In genomic region chr19:48332662-48333466, GRCh38 we compare ENCODE assay signal across 8 cellular contexts. TPM values are rescaled to one million over a fixed set of nuclear protein-coding genes. Genes with fewer than 3 reads are reported as not detected.
DNase-seq lines count a peak whose midpoint lies in the region; ATAC-seq, FAIRE-seq and TF ChIP-seq lines count a peak whose summit lies in the region.

No MANE protein-coding gene starts in this region.

- TF ChIP-seq CTCF in Caco-2 (IDR thresholded peaks at IDR 0.05; ENCODE audit: insufficient read depth in 1 of 2, low read depth in 1 of 2, low read length in 1 of 2, severe bottlenecking in 1 of 2, unreplicated experiment in 1 of 2) (no peak), endothelial cell (IDR thresholded peaks at IDR 0.05; ENCODE audit: unreplicated experiment) (no peak)

- H3K36me3 ChIP-seq in Caco-2 (ENCODE audit: control insufficient read depth, insufficient read depth, low read length) = no peaks in the 10 kb centered on the region

- ATAC-seq in GM21381 (IDR thresholded peaks at IDR 0.05; ENCODE audit: unreplicated experiment) = peak; percentile 56

- H3K9me3 Mint-ChIP-seq in Caco-2 (ENCODE audit: unreplicated experiment) = no peaks in the 10 kb centered on the region
- H3K9me3 Mint-ChIP-seq in endothelial cell (ENCODE audit: unreplicated experiment) = no peaks in the 10 kb centered on the region

- no TSS peak for BruUV-seq in Caco-2 (replicated peaks; lab: Mats Ljungman, UMichigan)

- CTCF ChIA-PET in Caco-2 (lab: Charles Lee) = interaction anchor here (0.7 to 3.2 kb wide), 27 partner anchors 10 to 621 kb away, joined by 3 to 76 read pairs (median 5); partner anchors contain the start of genes GRIN2D, KDELR1, SYNGR4 and TMEM143

- H3K27me3 Mint-ChIP-seq in Caco-2 (ENCODE audit: insufficient read depth, unreplicated experiment) (no peaks in the 10 kb centered on the region), endothelial cell (ENCODE audit: unreplicated experiment) (peaks cover 7% of the 10 kb centered on the region)

- H3K4me3 ChIP-seq in Caco-2 (ENCODE audit: low read depth, low read length) = peak overlapping the region; percentile 54

- no peaks in the 10 kb centered on the region for H3K27me3 ChIP-seq in Caco-2 (replicated peaks; ENCODE audit: control insufficient read depth, insufficient read depth, low read length)

- peak overlapping the region; percentile 80 for H3K4me3 Mint-ChIP-seq in Caco-2 (ENCODE audit: unreplicated experiment)
- peak overlapping the region; percentile 92 for H3K4me3 Mint-ChIP-seq in endothelial cell (ENCODE audit: unreplicated experiment)

- peaks cover 25% of the 10 kb centered on the region for H3K4me1 Mint-ChIP-seq in Caco-2 (ENCODE audit: low read depth, unreplicated experiment)
- peaks cover 20% of the 10 kb centered on the region for H3K4me1 Mint-ChIP-seq in endothelial cell (ENCODE audit: unreplicated experiment)

- peak overlapping the region; percentile 89 for H3K27ac Mint-ChIP-seq in Caco-2 (ENCODE audit: unreplicated experiment)
- peak overlapping the region; percentile 48 for H3K27ac Mint-ChIP-seq in endothelial cell (ENCODE audit: unreplicated experiment)

- intact Hi-C loops in Caco-2 (cut with micrococcal nuclease; ENCODE audit: unreplicated experiment) = loop anchor here (1.0 to 5.0 kb wide), 4 partner anchors 12 to 254 kb away; a partner anchor contains a TSS

- POLR2A ChIA-PET in Caco-2 (lab: Charles Lee) = interaction anchor here (0.6 to 3.2 kb wide), 11 partner anchors 11 to 226 kb away, joined by 3 to 65 read pairs (median 5); partner anchors contain the start of genes GRWD1, KDELR1, SYNGR4 and TMEM143

- peaks cover 55% of the 10 kb centered on the region for H3K36me3 Mint-ChIP-seq in Caco-2 (ENCODE audit: insufficient read depth, unreplicated experiment)
- no peaks in the 10 kb centered on the region for H3K36me3 Mint-ChIP-seq in endothelial cell (ENCODE audit: low read depth, unreplicated experiment)

- DNase-seq in Caco-2 (peak; percentile 94 to 98), HTR-8/SVneo (ENCODE audit: insufficient read length, low spot score) (peak; percentile 93), NOMO-1 (lab: John Stamatoyannopoulos, UW; ENCODE audit: unreplicated experiment in 2 of 2) (peak; percentile 99 to 100), endothelial cell (ENCODE audit: low spot score) (peak; percentile 57), midbrain (lab: John Stamatoyannopoulos, UW) (peak; percentile 89)
- peak; percentile 91 for DNase-seq in activated CD8-positive, alpha-beta memory T cell treated with anti-CD3 and anti-CD28 coated beads, Interleukin-2, amount 50 U/mL, for 4 hours
- peak; percentile 74 to 95 for DNase-seq in stimulated activated CD8-positive, alpha-beta memory T cell treated with anti-CD3 and anti-CD28 coated beads, Interleukin-15, amount 100 ng/mL, for 4 hours (ENCODE audit: low read depth in 2 of 2)

- peaks cover 5% of the 10 kb centered on the region for H3K4me1 ChIP-seq in Caco-2

- peak; percentile 77 for FAIRE-seq in HTR-8/SVneo (lab: Jason Lieb, UNC)

- no peaks in the 10 kb centered on the region for H3K9me3 ChIP-seq in Caco-2

RNA-seq across cellular contexts. Expression of gene EMP3, which starts 7.5 kb away (rescaled TPM):
- total RNA-seq in Caco-2 (2022) (6.8 and 11.3 TPM in 2 replicates), endothelial cell (ENCODE audit: unreplicated experiment) (10.0 TPM)

RNA-seq across cellular contexts. Expression of gene TMEM143, which starts 30.9 kb away (rescaled TPM):
- 20.4 and 24.4 TPM in 2 replicates for total RNA-seq in Caco-2 (2022)
- total RNA-seq in endothelial cell (ENCODE audit: unreplicated experiment) = 8.5 TPM

RNA-seq across cellular contexts. Expression of gene SYNGR4, which starts 31.3 kb away (rescaled TPM):
- 0.32 TPM in 1 of 2 replicates, not detected in the other for total RNA-seq in Caco-2 (2022)
- not detected for total RNA-seq in endothelial cell (ENCODE audit: unreplicated experiment)

RNA-seq across cellular contexts. Expression of gene KDELR1, which starts 58.5 kb away (rescaled TPM):
- total RNA-seq in Caco-2 (2022) (375 and 381 TPM in 2 replicates), endothelial cell (ENCODE audit: unreplicated experiment) (325 TPM)

Comparison
In these comparisons a context has a peak if more than half of its experiments do, and no peak if none do; other contexts are left out.
1. Peak in every context shown above with its lines: DNase-seq, ATAC-seq and H3K4me3 ChIP-seq.